12 cellular contexts compared by ENCODE assay signal in the genomic region with DNA sequence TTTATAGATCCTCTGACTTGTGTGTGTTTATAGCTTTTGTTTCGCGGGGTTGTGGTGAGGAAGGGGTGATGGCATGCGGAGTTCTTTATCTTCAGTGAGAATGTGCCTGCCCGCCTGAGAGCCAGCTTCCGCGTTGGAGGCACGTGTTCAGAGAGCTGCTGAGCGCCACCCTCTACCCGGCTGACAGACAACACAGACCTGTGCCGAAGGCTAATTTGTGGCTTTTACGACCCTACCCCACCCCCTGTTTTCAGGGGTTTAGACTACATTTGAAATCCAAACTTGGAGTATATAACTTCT. TPM values are rescaled to one million over a fixed set of nuclear protein-coding genes. Genes with fewer than 3 reads are reported as not detected.
DNase-seq lines count a peak whose midpoint lies in the region; FAIRE-seq and TF ChIP-seq lines count a peak whose summit lies in the region.
"Had no signal": no experiment of that assay in that cellular context is flagged by ENCODE, and none has a peak within 500 bp of the region (broad histone marks: within the 10 kb centered on the region; RNA-seq: fewer than 3 reads in every experiment).

No MANE protein-coding gene starts in this region.

- no peak overlapping the region for H4K91ac ChIP-seq in H1 (replicated peaks; ENCODE audit: insufficient read length, low read length)

- no peaks in the 10 kb centered on the region for H3K27me3 ChIP-seq in H1 (replicated peaks in 1 of 4; ENCODE audit: control insufficient read depth in 3 of 4, extremely low read depth in 1 of 4, insufficient read depth in 3 of 4, low read length in 3 of 4)

- no peak for TF ChIP-seq RAD21 in H1 (IDR thresholded peaks at IDR 0.05 in 1 of 2, conservative IDR thresholded peaks at IDR 0.05 in 1 of 2; ENCODE audit: low read depth in 2 of 2, low read length in 2 of 2)

- no peak for FAIRE-seq in H1 (lab: Jason Lieb, UNC)

- H3K56ac ChIP-seq in H1 (replicated peaks; ENCODE audit: insufficient read length, low read depth, low read length) = no peak overlapping the region

- H3K36me3 Mint-ChIP-seq in glutamatergic neuron (ENCODE audit: unreplicated experiment) = peaks cover 6% of the 10 kb centered on the region
- H3K36me3 Mint-ChIP-seq in type B pancreatic cell = peaks cover 55% of the 10 kb centered on the region

- no peak overlapping the region for H2BK120ac ChIP-seq in H1 (replicated peaks; ENCODE audit: low read depth, low read length)

- TF ChIP-seq EP300 in H1 (IDR thresholded peaks at IDR 0.05; ENCODE audit: borderline replicate concordance in 1 of 2, low read depth in 2 of 2, low read length in 2 of 2) = no peak

- H3K27ac ChIP-seq in H1 (ENCODE audit: low read depth, low read length) = no peak overlapping the region

- no peak overlapping the region for H3K9ac ChIP-seq in H1 (replicated peaks in 1 of 4; ENCODE audit: extremely low read depth in 1 of 4, low read depth in 3 of 4, low read length in 3 of 4)

- H3K18ac ChIP-seq in H1 (ENCODE audit: extremely low read depth, low read length) = no peak overlapping the region

- H3K4me3 Mint-ChIP-seq in glutamatergic neuron (ENCODE audit: unreplicated experiment) (no peak overlapping the region), type B pancreatic cell (no peak overlapping the region)
- H3K4me3 Mint-ChIP-seq: activated B cell treated with CpG ODN at 0.5 μM for 24 hours, nephron had no signal

- no peak for TF ChIP-seq CTCF in H1 (IDR thresholded peaks at IDR 0.05; ENCODE audit: control extremely low read depth in 1 of 3, insufficient read depth in 1 of 3, low read depth in 1 of 3, low read length in 3 of 3)
- TF ChIP-seq CTCF in glutamatergic neuron (IDR thresholded peaks at IDR 0.05; ENCODE audit: partially characterized antibody, unreplicated experiment) = no peak
- TF ChIP-seq CTCF in type B pancreatic cell (conservative IDR thresholded peaks at IDR 0.05) = no peak

- no peak overlapping the region for H3K4me2 ChIP-seq in H1 (ENCODE audit: insufficient read depth in 1 of 2, low read depth in 2 of 2, low read length in 2 of 2)

- H3K23ac ChIP-seq in H1 (ENCODE audit: insufficient read length) = no peak overlapping the region

- peaks cover 0 to 12% (median 3%) of the 10 kb centered on the region in 4 experiments; a peak in 3 of 7 replicates for H3K4me1 ChIP-seq in H1 (replicated peaks in 1 of 4; ENCODE audit: control insufficient read depth in 3 of 4, insufficient read depth in 4 of 4, low read length in 3 of 4)

- no peak overlapping the region for H3K27ac Mint-ChIP-seq in glutamatergic neuron (ENCODE audit: unreplicated experiment)
- no peak overlapping the region for H3K27ac Mint-ChIP-seq in type B pancreatic cell
- H3K27ac Mint-ChIP-seq: activated B cell treated with CpG ODN at 0.5 μM for 24 hours had no signal

- no peaks in the 10 kb centered on the region for H3K79me1 ChIP-seq in H1 (ENCODE audit: low read depth, low read length)

- 91% methylated on average over 11 of the region's 11 CpGs; no CpG with 5 or more reads in 1 of the 2 experiments for WGBS in H1 (ENCODE audit: extremely low coverage in 1 of 2, insufficient coverage in 1 of 2, insufficient read length in 1 of 2, insufficient replicate concordance in 2 of 2, low coverage in 1 of 2, low lambda C conversion rate in 2 of 2, missing lambda C conversion rate in 1 of 2), 2 experiments

- no peak overlapping the region for H2AFZ ChIP-seq in H1 (ENCODE audit: low read length)

- 0 out of 2 replicates have a peak overlapping the region, but pooled peaks have one; percentile 11 for H2BK5ac ChIP-seq in H1 (ENCODE audit: low read depth, low read length)

- H3K4me3 ChIP-seq in H1 (ENCODE audit: extremely low read depth in 1 of 4, insufficient read depth in 2 of 4, low read depth in 3 of 4, low read length in 4 of 4) = no peak overlapping the region

- peak; percentile 58 for DNase-seq in OCI-M1 (lab: John Stamatoyannopoulos, UW)
- peak; percentile 87 for DNase-seq in activated CD8-positive, alpha-beta memory T cell treated with anti-CD3 and anti-CD28 coated beads for 24 hours
- no peak for DNase-seq in H1 (ENCODE audit: low read depth in 1 of 2, low spot score in 2 of 2)
- DNase-seq in stimulated activated CD8-positive, alpha-beta memory T cell treated with anti-CD3 and anti-CD28 coated beads, Interleukin-15, amount 100 ng/mL, for 4 hours (ENCODE audit: low read depth in 2 of 2) = peak; percentile 51 to 60
- DNase-seq in glutamatergic neuron = no peak
- no peak for DNase-seq in ecto neural progenitor cell (ENCODE audit: low spot score)
- no peak for DNase-seq in type B pancreatic cell (ENCODE audit: extremely low spot score, unreplicated experiment)
- DNase-seq in NAMALWA (ENCODE audit: low spot score) = no peak
- DNase-seq: activated B cell treated with CpG ODN at 0.5 μM for 24 hours, foreskin melanocyte, NCI-H1048 had no signal

- no peaks in the 10 kb centered on the region for H3K23me2 ChIP-seq in H1 (ENCODE audit: low read depth, low read length)

- H3K4me1 Mint-ChIP-seq in glutamatergic neuron (ENCODE audit: low read depth, unreplicated experiment) (peaks cover 43% of the 10 kb centered on the region), type B pancreatic cell (ENCODE audit: unreplicated experiment) (peaks cover 24% of the 10 kb centered on the region)
- H3K4me1 Mint-ChIP-seq: activated B cell treated with CpG ODN at 0.5 μM for 24 hours had no signal

- POLR2A ChIA-PET in H1 (lab: Charles Lee; ENCODE audit: partially characterized antibody) = interaction anchor here (1.3 to 1.4 kb wide), 2 partner anchors 9 to 73 kb away, joined by 3 to 4 read pairs; a partner anchor contains a TSS

- TF ChIP-seq POLR2A in H1 (IDR thresholded peaks at IDR 0.05; ENCODE audit: control extremely low read depth in 1 of 2, low read depth in 2 of 2, low read length in 2 of 2) = no peak

- H4K20me1 ChIP-seq in H1 (replicated peaks in 1 of 2; ENCODE audit: control insufficient read depth in 1 of 2, insufficient read depth in 2 of 2, low read length in 2 of 2) = peaks cover 0 to 1% of the 10 kb centered on the region in 2 experiments

- H2BK12ac ChIP-seq in H1 (ENCODE audit: low read depth, low read length) = no peak overlapping the region

- H2AK5ac ChIP-seq in H1 (ENCODE audit: low read depth, low read length) = no peak overlapping the region

- H3K27me3 Mint-ChIP-seq in glutamatergic neuron (ENCODE audit: unreplicated experiment) (peaks cover 4% of the 10 kb centered on the region), type B pancreatic cell (no peaks in the 10 kb centered on the region)

- no peak overlapping the region for H3K14ac ChIP-seq in H1 (ENCODE audit: insufficient read length)

- CTCF ChIA-PET in H1 (lab: Charles Lee; ENCODE audit: partially characterized antibody) = interaction anchor here (0.6 kb wide), 1 partner anchor 80 kb away, joined by 3 read pairs; no protein-coding TSS in a partner anchor

- 0 out of 4 replicates have a peak, but pooled peaks cover 0 to 2% of the 10 kb centered on the region in 2 experiments for H3K9me3 ChIP-seq in H1 (ENCODE audit: insufficient read depth in 2 of 2, low read depth in 1 of 2, low read length in 1 of 2)

- no peak overlapping the region for H4K8ac ChIP-seq in H1 (ENCODE audit: extremely low read depth, insufficient read depth, low read length)

- H2BK20ac ChIP-seq in H1 (ENCODE audit: low read length) = no peak overlapping the region

- H3K4ac ChIP-seq in H1 (replicated peaks; ENCODE audit: insufficient read length, low read depth, low read length) = no peak overlapping the region

- peaks cover 0 to 4% (median under 1%) of the 10 kb centered on the region in 4 experiments; a peak in 2 of 8 replicates for H3K36me3 ChIP-seq in H1 (ENCODE audit: control insufficient read depth in 2 of 4, insufficient read depth in 4 of 4, low read length in 3 of 4)

- no peak overlapping the region for H2BK15ac ChIP-seq in H1 (ENCODE audit: low read length)

- H3K79me2 ChIP-seq in H1 (ENCODE audit: control insufficient read depth in 1 of 2, insufficient read depth in 2 of 2, low read length in 2 of 2) = no peaks in the 10 kb centered on the region

- H3K9me3 Mint-ChIP-seq in glutamatergic neuron (ENCODE audit: unreplicated experiment) (peaks cover 3% of the 10 kb centered on the region), type B pancreatic cell (no peaks in the 10 kb centered on the region)
- H3K9me3 Mint-ChIP-seq: activated B cell treated with CpG ODN at 0.5 μM for 24 hours had no signal

- no peak overlapping the region for H4K5ac ChIP-seq in H1 (ENCODE audit: insufficient read length, low read depth, low read length)

TF ChIP-seq in H1, 55 proteins besides CTCF, POLR2A, EP300 and RAD21:
- TF ChIP-seq SAP30 (IDR thresholded peaks at IDR 0.05; ENCODE audit: insufficient read depth, insufficient replicate concordance, low read length) = no peak
- no peak for TF ChIP-seq TCF12 (IDR thresholded peaks at IDR 0.05; ENCODE audit: low read depth, low read length)
- TF ChIP-seq SP2 (IDR thresholded peaks at IDR 0.05; ENCODE audit: low read length) = no peak
- TF ChIP-seq NANOG (IDR thresholded peaks at IDR 0.05; ENCODE audit: insufficient read depth, low read depth, low read length, poor library complexity, severe bottlenecking) = no peak
- no peak for TF ChIP-seq ZNF274 (IDR thresholded peaks at IDR 0.05; ENCODE audit: borderline replicate concordance, extremely low read depth, low read length)
- TF ChIP-seq POLR2AphosphoS5 (IDR thresholded peaks at IDR 0.05; ENCODE audit: low read depth, low read length) = no peak
- TF ChIP-seq RBBP5 (IDR thresholded peaks at IDR 0.05; ENCODE audit: borderline replicate concordance, low read depth, low read length) = no peak
- no peak for TF ChIP-seq CREB1 (IDR thresholded peaks at IDR 0.05)
- no peak for TF ChIP-seq HDAC2 (IDR thresholded peaks at IDR 0.05; ENCODE audit: borderline replicate concordance in 1 of 2, low read depth in 2 of 2, low read length in 2 of 2)
- no peak for TF ChIP-seq CBX8 (IDR thresholded peaks at IDR 0.05; ENCODE audit: borderline replicate concordance, low read depth, low read length)
- TF ChIP-seq EZH2 (IDR thresholded peaks at IDR 0.05; ENCODE audit: low read depth, low read length, severe bottlenecking) = no peak

RNA-seq across cellular contexts. Expression of a gene that starts 14.4 kb away (rescaled TPM):
- total RNA-seq in H1 (2021; fragmentation: NEBNext Ultra II Directional; extraction: Animal tissue kit (Norgen Biotek cat#: 25700)) = 1.1 and 1.4 TPM in 2 replicates
- polyA plus RNA-seq in H1 (2011; rRNA removed) = 1.2 and 1.5 TPM in 2 replicates
- polyA plus RNA-seq in H1 (2011; cell fraction: cytosol; rRNA removed) = 1.2 TPM
- 4.7 TPM for polyA plus RNA-seq in H1 (2011; cell fraction: nucleus; rRNA removed)
- 1.4 to 3.0 TPM (median 2.1 TPM) in 4 replicates for polyA plus RNA-seq in H1 (2012, experiment 1 of 2)
- polyA plus RNA-seq in H1 (2012, experiment 2 of 2) = 0.07 TPM
- 1.9 TPM for polyA plus RNA-seq in H1 (2013, experiment 1 of 2)
- polyA plus RNA-seq in H1 (2013, experiment 2 of 2) = 2.0 TPM
- polyA minus RNA-seq in H1 (2011; rRNA and poly(A)+ RNA removed) = 1.8 and 3.2 TPM in 2 replicates
- polyA minus RNA-seq in H1 (2011; cell fraction: cytosol; rRNA and poly(A)+ RNA removed) = 1.0 TPM
- 3.8 TPM for polyA minus RNA-seq in H1 (2011; cell fraction: nucleus; rRNA and poly(A)+ RNA removed)
- total RNA-seq in glutamatergic neuron (ENCODE audit: unreplicated experiment) = 3.2 TPM
- 1.1 and 4.4 TPM in 2 replicates for total RNA-seq in type B pancreatic cell (ENCODE audit: low replicate concordance)

Comparison
In these comparisons a context has a peak if more than half of its experiments do, and no peak if none do; other contexts are left out.
1. DNase-seq: peak in OCI-M1 (single experiment), activated CD8-positive, alpha-beta memory T cell treated with anti-CD3 and anti-CD28 coated beads for 24 hours (single experiment) and stimulated activated CD8-positive, alpha-beta memory T cell treated with anti-CD3 and anti-CD28 coated beads, Interleukin-15, amount 100 ng/mL, for 4 hours (2 of 2); none in H1 (0 of 2), glutamatergic neuron (single experiment), ecto neural progenitor cell (single experiment), type B pancreatic cell (single experiment) and NAMALWA (single experiment).